11 cellular contexts compared by ENCODE assay signal in the genomic region with DNA sequence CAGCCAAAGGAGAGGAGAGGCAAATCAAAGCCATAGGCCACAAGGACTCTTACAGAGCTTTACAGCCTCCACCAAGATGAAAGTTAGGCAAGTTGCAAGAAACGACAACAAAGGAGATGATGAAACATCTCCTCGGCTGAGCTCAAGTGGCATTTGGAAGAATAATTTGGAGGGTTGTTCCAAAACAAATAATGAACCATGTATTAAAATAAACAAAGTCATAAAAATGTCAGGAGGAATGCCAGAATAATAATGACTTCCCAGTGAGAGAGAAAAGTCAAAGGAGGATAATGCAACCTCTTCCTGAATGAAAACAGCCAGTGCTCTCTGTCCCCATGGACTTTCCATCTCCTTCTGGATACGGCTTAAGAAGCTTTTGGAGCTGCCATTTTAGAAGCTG.
A peak's percentile ranks its signal among the peaks of the same experiment; 100 is the strongest.
DNase-seq lines count a peak whose midpoint lies in the region; ATAC-seq and TF ChIP-seq lines count a peak whose summit lies in the region.
"Had no signal": no experiment of that assay in that cellular context is flagged by ENCODE, and none has a peak within 500 bp of the region (broad histone marks: within the 10 kb centered on the region; RNA-seq: fewer than 3 reads in every experiment).

No MANE protein-coding gene starts in this region.

- H3K4me1 ChIP-seq in prostate gland (replicated peaks): peaks cover 12% of the 10 kb centered on the region
- H3K4me1 ChIP-seq in SJCRH30: no peaks in the 10 kb centered on the region
- H3K4me1 ChIP-seq: stomach had no signal

- no peaks in the 10 kb centered on the region for H3K36me3 ChIP-seq in prostate gland
- H3K36me3 ChIP-seq in SJCRH30: no peaks in the 10 kb centered on the region
- H3K36me3 ChIP-seq: stomach had no signal

- H3K9me3 ChIP-seq in prostate gland (no peaks in the 10 kb centered on the region), SJCRH30 (replicated peaks) (no peaks in the 10 kb centered on the region)
- H3K9me3 ChIP-seq: stomach had no signal

- no peak for ATAC-seq in GM18909 (IDR thresholded peaks at IDR 0.05; ENCODE audit: poor library complexity, unreplicated experiment)
- ATAC-seq: HepG2 had no signal

- DNase-seq in DMS79 treated with DMSO at 0.1 percent for 48 hours (lab: John Stamatoyannopoulos, UW) (peak; percentile 96), NCI-H2029 treated with DMSO at 0.1 percent for 48 hours (lab: John Stamatoyannopoulos, UW) (peak; percentile 66), epithelial cell of prostate (ENCODE audit: low read depth, low spot score) (no peak), prostate gland (ENCODE audit: low spot score) (peak; percentile 50), immature natural killer cell (no peak), cortex of kidney (lab: John Stamatoyannopoulos, UW) (no peak), SJCRH30 (no peak)
- DNase-seq: endodermal cell, stomach had no signal

- no peaks in the 10 kb centered on the region for H3K27me3 ChIP-seq in prostate gland (replicated peaks; ENCODE audit: insufficient read depth)
- H3K27me3 ChIP-seq in SJCRH30: no peaks in the 10 kb centered on the region
- H3K27me3 ChIP-seq: stomach had no signal

- no peak overlapping the region for H3K4me3 ChIP-seq in prostate gland
- H3K4me3 ChIP-seq in SJCRH30: no peak overlapping the region
- H3K4me3 ChIP-seq: stomach had no signal

- intact Hi-C loops in prostate gland (cut with DNase I): loop anchor here (5.0 to 10.0 kb wide), 2 partner anchors 141 to 337 kb away; no protein-coding TSS in a partner anchor

- H3K4me1 Mint-ChIP-seq in immature natural killer cell: no peaks in the 10 kb centered on the region
- H3K4me1 Mint-ChIP-seq: endodermal cell had no signal

- no peak overlapping the region for H3K27ac Mint-ChIP-seq in immature natural killer cell
- H3K27ac Mint-ChIP-seq: endodermal cell had no signal

- 4% methylated on average over 3 of the region's 3 CpGs for WGBS in prostate gland

- peaks cover 0 to 4% (median 0%) of the 10 kb centered on the region in 3 donors for H3K36me3 Mint-ChIP-seq in immature natural killer cell

- H3K4me3 Mint-ChIP-seq in immature natural killer cell: no peak overlapping the region
- H3K4me3 Mint-ChIP-seq: endodermal cell had no signal

- H3K27ac ChIP-seq in epithelial cell of prostate (peak overlapping the region; percentile 37), prostate gland (no peak overlapping the region), SJCRH30 (no peak overlapping the region)
- H3K27ac ChIP-seq: stomach had no signal

- TF ChIP-seq CTCF in prostate gland (IDR thresholded peaks at IDR 0.05): no peak

- H3K27me3 Mint-ChIP-seq in immature natural killer cell (ENCODE audit: low read depth in 3 of 3): no peaks in the 10 kb centered on the region

- H3K9me3 Mint-ChIP-seq in immature natural killer cell: peaks cover 0 to 3% (median 0%) of the 10 kb centered on the region in 6 donors
- H3K9me3 Mint-ChIP-seq: endodermal cell had no signal

- no peak for TF ChIP-seq POLR2A in prostate gland (IDR thresholded peaks at IDR 0.05)

Comparison
In these comparisons a context has a peak if more than half of its experiments do, and no peak if none do; other contexts are left out.
1. DNase-seq: peak in DMS79 treated with DMSO at 0.1 percent for 48 hours (single experiment), NCI-H2029 treated with DMSO at 0.1 percent for 48 hours (single experiment) and prostate gland (single experiment); none in epithelial cell of prostate (single experiment), immature natural killer cell (0 of 3), cortex of kidney (single experiment) and SJCRH30 (0 of 2).